In the genomic region with DNA sequence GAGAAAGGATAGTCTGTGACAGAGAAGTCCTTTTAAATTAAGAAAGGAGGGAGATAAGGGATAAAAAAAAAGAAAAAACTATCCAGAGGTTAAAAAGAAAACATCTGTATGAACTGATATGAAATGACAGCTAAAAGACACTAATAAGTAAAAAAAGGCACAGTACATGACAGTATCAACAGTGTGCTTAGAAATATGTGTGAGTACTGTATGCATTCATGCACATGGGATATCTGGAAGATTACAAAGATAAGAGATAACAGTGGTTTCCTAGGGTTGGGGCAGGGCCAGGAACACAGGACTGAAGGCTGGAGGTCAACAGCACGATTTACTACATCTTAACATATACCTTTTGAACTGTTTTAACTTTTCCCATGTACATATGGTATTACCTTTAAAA, we compare ENCODE assay signal across 13 cellular contexts. TPM values are rescaled to one million over a fixed set of nuclear protein-coding genes. Genes with fewer than 3 reads are reported as not detected.
DNase-seq lines count a peak whose midpoint lies in the region; ATAC-seq and TF ChIP-seq lines count a peak whose summit lies in the region.
"Had no signal": no experiment of that assay in that cellular context is flagged by ENCODE, and none has a peak within 500 bp of the region (broad histone marks: within the 10 kb centered on the region; RNA-seq: fewer than 3 reads in every experiment).

No MANE protein-coding gene starts in this region.

- H3K4me3 ChIP-seq in DND-41 (ENCODE audit: low read depth in 1 of 2, low read length in 2 of 2) (no peak overlapping the region), HUES6 (ENCODE audit: low read depth, low read length) (no peak overlapping the region), prostate gland (no peak overlapping the region)

- no peaks in the 10 kb centered on the region for H3K9me3 ChIP-seq in DND-41 (ENCODE audit: insufficient read depth, low read length, severe bottlenecking)
- H3K9me3 ChIP-seq in HUES6 (ENCODE audit: control insufficient read depth, insufficient read depth, low read depth, low read length): no peaks in the 10 kb centered on the region
- H3K9me3 ChIP-seq in prostate gland: no peaks in the 10 kb centered on the region

- no peak overlapping the region for H3K4me3 Mint-ChIP-seq in nephron progenitor cell

- ATAC-seq in DND-41 (ENCODE audit: insufficient read depth, low read depth) (no peak; the same call in 2 of the 3 replicates), GM21515 (IDR thresholded peaks at IDR 0.05; ENCODE audit: unreplicated experiment) (no peak)
- ATAC-seq: heart left ventricle had no signal

- peaks cover 53% of the 10 kb centered on the region for H4K20me1 ChIP-seq in DND-41 (ENCODE audit: insufficient read depth, low read length)

- DNase-seq in DND-41 (no peak), nephron progenitor cell (no peak), prostate gland (ENCODE audit: low spot score) (no peak), activated gamma-delta T cell (lab: John Stamatoyannopoulos, UW) (no peak)
- DNase-seq: effector CD4-positive, alpha-beta T cell; GOT3; heart left ventricle; NCI-H1092; NCI-H774; stimulated activated CD8-positive, alpha-beta memory T cell treated with anti-CD3 and anti-CD28 coated beads, Interleukin-4, amount 100 ng/mL, for 48 hours had no signal

- H3K79me2 ChIP-seq in DND-41 (ENCODE audit: insufficient read depth, low read length): peaks cover 98% of the 10 kb centered on the region

- H3K27me3 ChIP-seq in DND-41 (ENCODE audit: insufficient read depth, low read length, poor library complexity) (no peaks in the 10 kb centered on the region), HUES6 (ENCODE audit: control insufficient read depth, insufficient read depth, low read length) (no peaks in the 10 kb centered on the region), prostate gland (replicated peaks; ENCODE audit: insufficient read depth) (no peaks in the 10 kb centered on the region)
- H3K27me3 ChIP-seq: heart left ventricle had no signal

- no peak overlapping the region for H2AFZ ChIP-seq in DND-41 (ENCODE audit: low read depth, low read length)

- no peaks in the 10 kb centered on the region for H3K27me3 Mint-ChIP-seq in nephron progenitor cell (ENCODE audit: low read depth, poor library complexity)

- H3K9ac ChIP-seq in DND-41 (ENCODE audit: low read depth, low read length) (peak overlapping the region; percentile 18), HUES6 (ENCODE audit: low read length) (peak overlapping the region; percentile 26)

- TF ChIP-seq CTCF in DND-41 (IDR thresholded peaks at IDR 0.05; ENCODE audit: borderline replicate concordance, extremely low read depth, low read length, poor library complexity, severe bottlenecking) (no peak), nephron progenitor cell (IDR thresholded peaks at IDR 0.05) (no peak), prostate gland (IDR thresholded peaks at IDR 0.05) (no peak)

- no peak for TF ChIP-seq POLR2A in prostate gland (IDR thresholded peaks at IDR 0.05)

- H3K36me3 ChIP-seq in DND-41 (ENCODE audit: insufficient read depth, low read length) (peaks cover 70% of the 10 kb centered on the region), HUES6 (ENCODE audit: control insufficient read depth, insufficient read depth, low read length) (peaks cover 3% of the 10 kb centered on the region; the same call in 1 of the 2 replicates), prostate gland (no peaks in the 10 kb centered on the region)
- H3K36me3 ChIP-seq: heart left ventricle had no signal

- H3K4me2 ChIP-seq in DND-41 (ENCODE audit: insufficient read depth, low read length): peak overlapping the region; percentile 47

- peaks cover 83% of the 10 kb centered on the region for H3K4me1 ChIP-seq in DND-41 (ENCODE audit: insufficient read depth, low read length)
- peaks cover 41% of the 10 kb centered on the region for H3K4me1 ChIP-seq in HUES6 (ENCODE audit: control insufficient read depth, insufficient read depth, low read length)
- H3K4me1 ChIP-seq in prostate gland (replicated peaks): peaks cover 10% of the 10 kb centered on the region

- peaks cover 10% of the 10 kb centered on the region for H3K9me3 Mint-ChIP-seq in nephron progenitor cell

- H3K4me1 Mint-ChIP-seq in nephron progenitor cell: peaks cover 26% of the 10 kb centered on the region

- WGBS in prostate gland: 48% methylated on average over 1 of the region's 1 CpG

- H3K27ac Mint-ChIP-seq in nephron progenitor cell: peak overlapping the region; percentile 13

- intact Hi-C loops in prostate gland (cut with DNase I): no loop called here

- H3K36me3 Mint-ChIP-seq in nephron progenitor cell (ENCODE audit: low read depth): peaks cover 23% of the 10 kb centered on the region

- peak overlapping the region; percentile 66 for H3K27ac ChIP-seq in DND-41 (ENCODE audit: low read length)
- H3K27ac ChIP-seq in HUES6 (ENCODE audit: low read depth, low read length): no peak overlapping the region
- peak overlapping the region; percentile 74 for H3K27ac ChIP-seq in angular gyrus (ENCODE audit: low read depth, low read length)
- H3K27ac ChIP-seq in prostate gland: no peak overlapping the region

RNA-seq across cellular contexts. Expression of gene PTP4A2, which starts 13.3 kb away (rescaled TPM):
- total RNA-seq in prostate gland: 100 to 1,000 TPM; 133 to 196 TPM

Comparison
In these comparisons a context has a peak if more than half of its experiments do, and no peak if none do; other contexts are left out.
1. H3K27ac ChIP-seq: peak in DND-41 (single experiment) and angular gyrus (single experiment); none in HUES6 (single experiment) and prostate gland (0 of 2).